ENCODE assay signal across 29 cellular contexts in the genomic region with DNA sequence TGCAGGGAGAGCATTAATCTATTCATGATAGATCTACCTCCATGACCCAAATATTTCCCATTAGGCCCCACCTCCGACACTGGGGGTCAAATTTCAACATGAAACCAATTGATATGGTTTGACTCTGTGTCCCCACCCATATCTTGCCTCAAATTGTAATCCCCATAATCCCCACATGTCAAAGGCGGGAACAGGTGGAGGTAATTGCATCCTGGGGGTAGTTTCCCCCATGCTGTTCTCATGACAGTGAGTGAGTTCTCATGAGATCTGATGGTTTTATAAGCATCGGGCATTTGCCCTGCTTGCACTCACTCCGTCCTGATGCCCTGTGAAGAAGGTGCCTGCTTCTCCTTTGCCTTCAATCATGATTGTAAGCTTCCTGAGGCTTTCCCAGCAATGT.
"Had no signal": no experiment of that assay in that cellular context is flagged by ENCODE, and none has a peak within 500 bp of the region (broad histone marks: within the 10 kb centered on the region; RNA-seq: fewer than 3 reads in every experiment).

No MANE protein-coding gene starts in this region.

- H3K27me3 ChIP-seq: stomach, suprapubic skin, testis, thyroid gland, tibial artery, tibial nerve, transverse colon, upper lobe of left lung, upper lobe of right lung, uterus, vagina had no signal

- H3K27ac Mint-ChIP-seq: stimulated activated effector memory CD8-positive, alpha-beta T cell treated with anti-CD3 and anti-CD28 coated beads, Interleukin-12 subunit alpha, Interleukin-12 subunit beta, amount 100 ng/mL, for 72 hours; stimulated activated memory B cell treated with anti-CD40 and anti-IgM and Interleukin-4, amounts not matched to agents 10 μg/mL and 1 μg/mL and 100 μg/mL, for 72 hours; stimulated activated naive CD8-positive, alpha-beta T cell treated with anti-CD3 and anti-CD28 coated beads, Interleukin-15, amount 100 ng/mL, for 72 hours; stimulated activated naive CD8-positive, alpha-beta T cell treated with anti-CD3 and anti-CD28 coated beads, Interleukin-15, Interleukin-2, amounts not matched to agents 100 ng/mL and 50 ng/mL, for 24 hours; type B pancreatic cell had no signal

- ATAC-seq: stimulated activated effector memory CD8-positive, alpha-beta T cell treated with anti-CD3 and anti-CD28 coated beads, Interleukin-12 subunit alpha, Interleukin-12 subunit beta, amount 100 ng/mL, for 72 hours; stimulated activated memory B cell treated with anti-CD40 and anti-IgM and Interleukin-4, amounts not matched to agents 10 μg/mL and 1 μg/mL and 100 μg/mL, for 72 hours; stimulated activated naive B cell treated with anti-CD40 and anti-IgM and Interleukin-4, amounts not matched to agents 10 μg/mL and 1 μg/mL and 100 μg/mL, for 72 hours; stimulated activated naive CD8-positive, alpha-beta T cell treated with anti-CD3 and anti-CD28 coated beads, Interleukin-15, amount 100 ng/mL, for 72 hours; stimulated activated naive CD8-positive, alpha-beta T cell treated with anti-CD3 and anti-CD28 coated beads, Interleukin-15, Interleukin-2, amounts not matched to agents 100 U/mL and 50 U/mL, for 24 hours; upper lobe of right lung had no signal

- H3K4me3 ChIP-seq: stomach, suprapubic skin, testis, thoracic aorta, thyroid gland, tibial artery, tibial nerve, transverse colon, upper lobe of left lung, upper lobe of right lung, uterus, vagina had no signal

- H3K4me3 Mint-ChIP-seq: stimulated activated effector memory CD8-positive, alpha-beta T cell treated with anti-CD3 and anti-CD28 coated beads, Interleukin-12 subunit alpha, Interleukin-12 subunit beta, amount 100 ng/mL, for 72 hours; stimulated activated memory B cell treated with anti-CD40 and anti-IgM and Interleukin-4, amounts not matched to agents 10 μg/mL and 1 μg/mL and 100 μg/mL, for 72 hours; stimulated activated naive B cell treated with anti-CD40 and anti-IgM and Interleukin-4, amounts not matched to agents 10 μg/mL and 1 μg/mL and 100 μg/mL, for 72 hours; stimulated activated naive CD8-positive, alpha-beta T cell treated with anti-CD3 and anti-CD28 coated beads, Interleukin-15, amount 100 ng/mL, for 72 hours; stimulated activated naive CD8-positive, alpha-beta T cell treated with anti-CD3 and anti-CD28 coated beads, Interleukin-15, Interleukin-2, amounts not matched to agents 100 ng/mL and 50 ng/mL, for 24 hours; type B pancreatic cell had no signal

- H3K4me1 ChIP-seq: stomach, suprapubic skin, testis, thyroid gland, tibial artery, tibial nerve, transverse colon, upper lobe of left lung, upper lobe of right lung, uterus, vagina had no signal

- DNase-seq: stimulated activated CD4-positive, alpha-beta T cell treated with anti-CD3 and anti-CD28 coated beads, Interleukin-2, amount 100 ng/mL, for 48 hours; stimulated activated CD4-positive, alpha-beta T cell treated with anti-CD3 and anti-CD28 coated beads, Interleukin-4, amount 100 ng/mL, for 1 hour; stimulated activated CD4-positive, alpha-beta T cell treated with anti-CD3 and anti-CD28 coated beads, Interleukin-4, amount 100 ng/mL, for 24 hours; stimulated activated CD4-positive, alpha-beta T cell treated with anti-CD3 and anti-CD28 coated beads, Interleukin-4, amount 100 ng/mL, for 4 hours; stimulated activated CD8-positive, alpha-beta memory T cell treated with anti-CD3 and anti-CD28 coated beads, Interleukin-4, amount 100 ng/mL, for 48 hours; stimulated activated naive B cell treated with anti-CD40 and anti-IgM and Interleukin-4, amounts not matched to agents 10 μg/mL and 1 μg/mL and 100 μg/mL, for 72 hours; stimulated activated naive CD4-positive, alpha-beta T cell; stimulated activated naive CD4-positive, alpha-beta T cell treated with Interleukin-2 at 50 U/mL for 16 hours; stimulated activated naive CD8-positive, alpha-beta T cell treated with anti-CD3 and anti-CD28 coated beads, Interleukin-15, amount 100 ng/mL, for 72 hours; stimulated activated naive CD8-positive, alpha-beta T cell treated with anti-CD3 and anti-CD28 coated beads, Interleukin-15, Interleukin-2, amounts not matched to agents 100 U/mL and 50 U/mL, for 24 hours; stomach; substantia nigra; testis; thyroid gland; tibial artery; transverse colon; trophoblast cell; upper lobe of left lung; upper lobe of right lung; uterus had no signal

- H3K36me3 Mint-ChIP-seq: stimulated activated effector memory CD8-positive, alpha-beta T cell treated with anti-CD3 and anti-CD28 coated beads, Interleukin-12 subunit alpha, Interleukin-12 subunit beta, amount 100 ng/mL, for 72 hours; stimulated activated memory B cell treated with anti-CD40 and anti-IgM and Interleukin-4, amounts not matched to agents 10 μg/mL and 1 μg/mL and 100 μg/mL, for 72 hours; stimulated activated naive B cell treated with anti-CD40 and anti-IgM and Interleukin-4, amounts not matched to agents 10 μg/mL and 1 μg/mL and 100 μg/mL, for 72 hours; type B pancreatic cell had no signal

- H3K9me3 ChIP-seq: stomach, suprapubic skin, testis, thoracic aorta, thyroid gland, tibial artery, tibial nerve, transverse colon, upper lobe of left lung, upper lobe of right lung, uterus, vagina had no signal

- FAIRE-seq: urothelium cell line had no signal

- H3K4me1 Mint-ChIP-seq: stimulated activated effector memory CD8-positive, alpha-beta T cell treated with anti-CD3 and anti-CD28 coated beads, Interleukin-12 subunit alpha, Interleukin-12 subunit beta, amount 100 ng/mL, for 72 hours; stimulated activated memory B cell treated with anti-CD40 and anti-IgM and Interleukin-4, amounts not matched to agents 10 μg/mL and 1 μg/mL and 100 μg/mL, for 72 hours; stimulated activated naive B cell treated with anti-CD40 and anti-IgM and Interleukin-4, amounts not matched to agents 10 μg/mL and 1 μg/mL and 100 μg/mL, for 72 hours; stimulated activated naive CD8-positive, alpha-beta T cell treated with anti-CD3 and anti-CD28 coated beads, Interleukin-15, amount 100 ng/mL, for 72 hours had no signal

- H3K27ac ChIP-seq: stomach, suprapubic skin, testis, thoracic aorta, thyroid gland, tibial artery, tibial nerve, transverse colon, upper lobe of left lung, upper lobe of right lung, uterus, vagina had no signal

- H3K36me3 ChIP-seq: stomach, suprapubic skin, thoracic aorta, thyroid gland, tibial artery, tibial nerve, transverse colon, upper lobe of left lung, upper lobe of right lung, uterus, vagina had no signal
